Comparison of ENCODE assay signal across 8 cellular contexts in the genomic region with DNA sequence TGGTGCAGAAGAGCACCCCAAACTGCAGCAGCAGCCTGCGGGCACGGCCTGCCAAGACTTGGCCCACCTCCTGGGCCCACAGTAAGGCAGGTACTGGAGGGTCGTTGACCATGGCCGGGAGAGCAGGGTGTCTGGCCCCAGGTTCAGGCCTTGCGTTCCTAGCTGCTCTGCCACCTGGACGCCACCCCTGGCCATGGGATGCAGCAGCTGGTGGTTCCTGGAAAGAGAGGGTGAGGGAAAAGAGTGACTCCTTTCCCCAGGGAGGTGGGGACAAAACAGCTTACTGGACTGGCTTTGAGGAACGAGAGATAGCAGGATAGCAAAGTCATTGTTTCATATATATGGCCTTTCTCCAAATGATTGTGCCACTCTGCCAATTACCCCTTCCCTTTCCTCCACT. TPM values are rescaled to one million over a fixed set of nuclear protein-coding genes. Genes with fewer than 3 reads are reported as not detected.
DNase-seq lines count a peak whose midpoint lies in the region; ATAC-seq and TF ChIP-seq lines count a peak whose summit lies in the region.

No MANE protein-coding gene starts in this region.

- peak overlapping the region; percentile 92 for H3K4me3 ChIP-seq in DOHH2 (ENCODE audit: low read length)
- H3K4me3 ChIP-seq in mucosa of stomach (ENCODE audit: low read length), result peak overlapping the region; percentile 43

- peaks cover 18% of the 10 kb centered on the region for H3K79me2 ChIP-seq in DOHH2 (ENCODE audit: control insufficient read depth, low read length)

- DNase-seq in NCI-H226, result peak; percentile 20
- no peak for DNase-seq in chondrocyte (ENCODE audit: low spot score)
- no peak for DNase-seq in 8988T

- H3K4me1 Mint-ChIP-seq in chondrocyte (ENCODE audit: low read depth), result peaks cover 38% of the 10 kb centered on the region

- peaks cover 46% of the 10 kb centered on the region for H3K4me1 ChIP-seq in DOHH2 (ENCODE audit: control insufficient read depth, low read length)
- peaks cover 36% of the 10 kb centered on the region for H3K4me1 ChIP-seq in mucosa of stomach (ENCODE audit: control insufficient read depth, insufficient read depth, low read length)

- ATAC-seq in GM21786 (IDR thresholded peaks at IDR 0.05; ENCODE audit: unreplicated experiment) (no peak), GM21447 (IDR thresholded peaks at IDR 0.05; ENCODE audit: unreplicated experiment) (no peak), HG03159 (IDR thresholded peaks at IDR 0.05; ENCODE audit: unreplicated experiment) (no peak)

- peak overlapping the region; percentile 95 for H3K27ac Mint-ChIP-seq in chondrocyte (ENCODE audit: unreplicated experiment)

- H3K9me3 Mint-ChIP-seq in chondrocyte (ENCODE audit: low read depth), result no peaks in the 10 kb centered on the region

- H3K9me3 ChIP-seq in DOHH2 (ENCODE audit: control insufficient read depth, insufficient read depth, low read length) (no peaks in the 10 kb centered on the region), mucosa of stomach (ENCODE audit: control insufficient read depth, low read length) (no peaks in the 10 kb centered on the region)

- H3K27me3 ChIP-seq in DOHH2 (ENCODE audit: control insufficient read depth, low read length) (no peaks in the 10 kb centered on the region), mucosa of stomach (ENCODE audit: control insufficient read depth, insufficient read depth, low read length) (no peaks in the 10 kb centered on the region)

- no peaks in the 10 kb centered on the region for H3K9me2 ChIP-seq in DOHH2 (replicated peaks; ENCODE audit: control insufficient read depth, low read length)

- peak overlapping the region; percentile 55 for H3K9ac ChIP-seq in mucosa of stomach (ENCODE audit: low read length)

- peaks cover 7% of the 10 kb centered on the region for H3K36me3 Mint-ChIP-seq in chondrocyte (ENCODE audit: low read depth)

- no peak for TF ChIP-seq CTCF in DOHH2 (IDR thresholded peaks at IDR 0.05; ENCODE audit: low read depth, low read length, poor library complexity, severe bottlenecking)
- no peak for TF ChIP-seq CTCF in chondrocyte (IDR thresholded peaks at IDR 0.05)

- H3F3A ChIP-seq in DOHH2 (ENCODE audit: control insufficient read depth, insufficient read depth), result peaks cover 13% of the 10 kb centered on the region

- H3K27ac ChIP-seq in DOHH2 (ENCODE audit: low read depth, low read length), result no peak overlapping the region

- H3K4me2 ChIP-seq in DOHH2 (ENCODE audit: low read length), result peak overlapping the region; percentile 94

- H4K20me1 ChIP-seq in DOHH2 (ENCODE audit: control insufficient read depth, insufficient read depth, low read depth, low read length), result no peaks in the 10 kb centered on the region

- H3K36me3 ChIP-seq in DOHH2 (ENCODE audit: control insufficient read depth, low read length) (peaks cover 44% of the 10 kb centered on the region), mucosa of stomach (ENCODE audit: control insufficient read depth, insufficient read depth, low read length) (peaks cover under 1% of the 10 kb centered on the region)

- peak overlapping the region; percentile 92 for H3K4me3 Mint-ChIP-seq in chondrocyte (ENCODE audit: unreplicated experiment)

- H3K27me3 Mint-ChIP-seq in chondrocyte (ENCODE audit: low read depth), result no peaks in the 10 kb centered on the region

RNA-seq across cellular contexts. Expression of a gene that starts 1.8 kb away (rescaled TPM):
- 36.6 to 76.0 TPM (median 43.2 TPM) in 3 replicates for total RNA-seq in chondrocyte

RNA-seq across cellular contexts. Expression of a gene that starts 2.1 kb away (rescaled TPM):
- not detected in 3 replicates for total RNA-seq in chondrocyte

RNA-seq across cellular contexts. Expression of a gene that starts 16.1 kb away (rescaled TPM):
- 0.20 to 0.51 TPM (median 0.21 TPM) in 3 replicates for total RNA-seq in chondrocyte

RNA-seq across cellular contexts. Expression of a gene that starts 21.9 kb away (rescaled TPM):
- 43.6 to 53.8 TPM (median 45.6 TPM) in 3 replicates for total RNA-seq in chondrocyte

RNA-seq across cellular contexts. Expression of a gene that starts 22.9 kb away (rescaled TPM):
- 33.0 to 36.8 TPM (median 36.7 TPM) in 3 replicates for total RNA-seq in chondrocyte
